8 cellular contexts compared by ENCODE assay signal in the genomic region with DNA sequence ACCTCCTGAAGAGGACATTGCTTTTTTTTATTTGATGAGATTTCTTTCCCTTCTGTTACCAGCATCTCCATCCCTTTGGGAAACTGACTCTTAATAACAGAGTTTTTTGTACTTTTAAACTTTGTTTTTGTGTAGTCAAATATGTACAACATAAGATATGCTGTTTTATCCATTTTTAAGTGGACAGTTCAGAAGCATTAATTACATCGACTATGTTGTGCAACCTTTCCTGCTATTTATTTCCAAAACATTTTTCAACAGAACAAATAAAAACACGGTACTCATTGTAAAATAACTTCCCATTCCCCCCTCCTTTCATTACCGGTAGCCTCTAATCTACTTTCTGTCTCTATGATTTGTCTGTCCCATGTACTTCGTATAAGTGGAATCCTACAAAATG.
"Had no signal": no experiment of that assay in that cellular context is flagged by ENCODE, and none has a peak within 500 bp of the region (broad histone marks: within the 10 kb centered on the region; RNA-seq: fewer than 3 reads in every experiment).

No MANE protein-coding gene starts in this region.

- H3K9me3 Mint-ChIP-seq: GM23338, H9, IgD-negative memory B cell had no signal

- H3K4me2 ChIP-seq: GM23338 had no signal

- H3K27ac ChIP-seq: HL-60 had no signal

- FAIRE-seq: H1, H54 had no signal

- H3K4me3 ChIP-seq: GM23338 had no signal

- H2AFZ ChIP-seq: GM23338 had no signal

- H3K36me3 Mint-ChIP-seq: IgD-negative memory B cell had no signal

- H3K27ac Mint-ChIP-seq: GM23338 had no signal

- H3K27me3 Mint-ChIP-seq: IgD-negative memory B cell had no signal

- DNase-seq: H9, HCEC 1CT, KG1 had no signal

- H3K4me3 Mint-ChIP-seq: GM23338, H9 had no signal

- ATAC-seq: GM23338 had no signal
